ENCODE assay signal across 1 cellular context in the genomic region with DNA sequence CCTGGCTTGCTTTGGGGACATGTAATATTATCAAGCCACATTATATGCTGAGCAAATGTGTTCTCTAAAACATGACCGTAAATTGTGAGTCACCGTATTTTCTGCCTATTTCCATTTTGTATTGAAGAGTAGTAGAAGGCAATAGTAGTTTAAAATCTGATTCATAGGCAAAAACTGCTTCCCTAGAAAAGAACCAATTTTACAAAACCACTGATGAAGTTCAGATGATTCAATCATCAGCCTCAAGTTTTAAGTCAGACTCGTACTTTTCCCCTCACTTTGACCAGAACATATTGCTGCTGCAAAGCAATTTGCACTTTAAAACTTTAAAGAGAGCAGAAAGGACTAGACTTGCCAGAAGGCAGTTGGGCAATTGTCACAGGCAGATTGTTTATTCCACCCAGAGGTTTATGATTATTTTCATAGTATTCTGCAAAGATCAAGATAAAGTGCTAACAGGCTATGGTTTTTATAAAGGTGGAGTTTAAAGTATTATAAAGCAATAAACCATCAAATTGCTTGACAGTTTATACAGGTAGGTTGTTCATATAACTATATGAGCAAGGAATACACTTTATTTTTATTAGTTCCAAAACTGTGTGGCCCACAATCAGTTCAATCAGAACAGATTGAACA.
TF ChIP-seq lines count a peak whose summit lies in the region.

No MANE protein-coding gene starts in this region.

TF ChIP-seq in SK-N-SH, 30 proteins besides CTCF, POLR2A, EP300 and RAD21:
- TF ChIP-seq FOSL2 (IDR thresholded peaks at IDR 0.05; ENCODE audit: borderline replicate concordance, low read depth) (peak; percentile 30; the same call in 1 of the 2 replicates), USF1 (IDR thresholded peaks at IDR 0.05; ENCODE audit: borderline replicate concordance, low read depth) (no peak)
